In the genomic region with DNA sequence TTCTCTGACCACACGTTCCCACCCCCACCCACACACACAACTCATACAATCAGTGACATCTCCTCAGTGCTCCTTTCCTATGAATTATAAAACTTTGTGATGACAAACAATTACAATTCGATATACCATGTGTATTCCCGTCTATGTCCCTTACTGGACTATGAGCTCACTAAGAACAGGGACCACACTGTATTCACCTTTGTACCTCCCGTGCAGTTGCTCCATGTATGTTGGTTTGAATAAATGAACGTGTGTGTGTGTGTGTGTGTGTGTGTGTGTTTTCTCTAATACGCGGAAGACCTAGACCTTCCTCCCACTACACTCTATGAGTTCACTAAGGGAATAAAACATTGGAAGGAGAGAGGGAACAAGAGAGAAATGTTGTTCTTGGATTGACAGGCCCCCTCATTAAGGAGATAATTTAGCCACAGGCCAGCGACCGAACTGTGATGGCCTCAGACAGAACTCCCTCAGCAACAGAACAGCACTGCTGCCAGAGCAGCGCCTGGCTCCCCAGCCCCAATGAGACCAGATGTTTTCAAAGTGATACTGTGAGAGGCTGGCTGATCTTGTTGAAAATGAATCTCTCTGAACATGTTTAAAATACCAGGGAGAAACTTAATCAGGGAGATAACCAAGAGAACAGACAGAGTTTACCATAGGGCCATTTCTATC, we compare ENCODE assay signal across 14 cellular contexts. TPM values are rescaled to one million over a fixed set of nuclear protein-coding genes. Genes with fewer than 3 reads are reported as not detected.
DNase-seq lines count a peak whose midpoint lies in the region; ATAC-seq and TF ChIP-seq lines count a peak whose summit lies in the region.
"Had no signal": no experiment of that assay in that cellular context is flagged by ENCODE, and none has a peak within 500 bp of the region (broad histone marks: within the 10 kb centered on the region; RNA-seq: fewer than 3 reads in every experiment).

No MANE protein-coding gene starts in this region.

- no peaks in the 10 kb centered on the region for H4K20me1 ChIP-seq in fibroblast of lung (ENCODE audit: control insufficient read depth, extremely low read depth, insufficient read depth, low read length)

- WGBS in mesodermal cell (ENCODE audit: insufficient coverage in 2 of 2), 2 experiments, result 77 to 80% methylated on average over 5 of the region's 10 CpGs
- WGBS in spleen, 5 donors, result 79 to 92% (median 87%) methylated on average over 10 of the region's 10 CpGs

- H3K9me3 ChIP-seq in right atrium auricular region, result no peaks in the 10 kb centered on the region
- H3K9me3 ChIP-seq in fibroblast of lung (ENCODE audit: control insufficient read depth, insufficient read depth, low read depth, low read length), result no peaks in the 10 kb centered on the region
- H3K9me3 ChIP-seq in mesodermal cell (ENCODE audit: control insufficient read depth, low read length), result peaks cover 8% of the 10 kb centered on the region
- no peaks in the 10 kb centered on the region for H3K9me3 ChIP-seq in spleen
- H3K9me3 ChIP-seq: breast epithelium, HAP-1 had no signal

- H3K9ac ChIP-seq in fibroblast of lung (ENCODE audit: insufficient read depth, low read length), result no peak overlapping the region
- H3K9ac ChIP-seq: neural progenitor cell had no signal

- DNase-seq in Right ventricle myocardium superior, result peak; percentile 70
- no peak for DNase-seq in right atrium auricular region (ENCODE audit: low spot score)
- DNase-seq in fibroblast of lung (ENCODE audit: low read depth in 2 of 2), result peak; percentile 35 to 39
- no peak for DNase-seq in spleen
- no peak for DNase-seq in GM13976 (ENCODE audit: low spot score)
- no peak for DNase-seq in natural killer cell treated with Interleukin-12 subunit alpha and Interleukin-12 subunit beta and Interleukin-15 and Interleukin-18, amount 100 ng/mL, for 72 hours (ENCODE audit: low spot score)
- DNase-seq: COR-L47, NCI-H2081 had no signal

- H3K79me2 ChIP-seq in fibroblast of lung (ENCODE audit: control insufficient read depth, insufficient read depth, low read length), result peaks cover 61% of the 10 kb centered on the region

- H3K27me3 ChIP-seq in right atrium auricular region (no peaks in the 10 kb centered on the region), fibroblast of lung (ENCODE audit: control insufficient read depth, insufficient read depth, low read length) (no peaks in the 10 kb centered on the region), spleen (replicated peaks in 1 of 7) (no peaks in the 10 kb centered on the region)
- H3K27me3 ChIP-seq: breast epithelium, neural progenitor cell had no signal

- intact Hi-C loops in Right ventricle myocardium superior (cut with DNase I) (no loop called here), spleen (cut with DNase I; ENCODE audit: low total_unique reads) (no loop called here)

- no peaks in the 10 kb centered on the region for H3K9me3 Mint-ChIP-seq in natural killer cell treated with Interleukin-12 subunit alpha and Interleukin-12 subunit beta and Interleukin-15 and Interleukin-18, amount 100 ng/mL, for 72 hours

- peaks cover 0 to 50% of the 10 kb centered on the region in 2 donors for H3K4me1 ChIP-seq in right atrium auricular region
- H3K4me1 ChIP-seq in fibroblast of lung (ENCODE audit: control insufficient read depth, extremely low read depth, insufficient read depth, low read length), result peaks cover 25% of the 10 kb centered on the region
- H3K4me1 ChIP-seq in mesodermal cell (ENCODE audit: control insufficient read depth, insufficient read depth, low read length, poor library complexity, severe bottlenecking), result peaks cover 39% of the 10 kb centered on the region
- peaks cover 0 to 30% (median 11%) of the 10 kb centered on the region in 6 donors for H3K4me1 ChIP-seq in spleen
- H3K4me1 ChIP-seq: breast epithelium, HAP-1 had no signal

- H3K27ac ChIP-seq in right atrium auricular region (peak overlapping the region in 1 of 2 donors; percentile 16), fibroblast of lung (ENCODE audit: insufficient read depth, low read length) (no peak overlapping the region), mesodermal cell (ENCODE audit: low read depth, low read length, severe bottlenecking) (peak overlapping the region; percentile 61), spleen (no peak overlapping the region)
- H3K27ac ChIP-seq: neural progenitor cell, skin epidermis had no signal

- H3K27ac Mint-ChIP-seq in natural killer cell treated with Interleukin-12 subunit alpha and Interleukin-12 subunit beta and Interleukin-15 and Interleukin-18, amount 100 ng/mL, for 72 hours, result no peak overlapping the region
- H3K27ac Mint-ChIP-seq: neural progenitor cell had no signal

- H3K36me3 Mint-ChIP-seq in natural killer cell treated with Interleukin-12 subunit alpha and Interleukin-12 subunit beta and Interleukin-15 and Interleukin-18, amount 100 ng/mL, for 72 hours, result peaks cover 5% of the 10 kb centered on the region

- in situ Hi-C loops in GM13976 (cut with MboI; ENCODE audit: low sequenced_read_pairs, unreplicated experiment), result no loop called here

- H3K27me3 Mint-ChIP-seq in natural killer cell treated with Interleukin-12 subunit alpha and Interleukin-12 subunit beta and Interleukin-15 and Interleukin-18, amount 100 ng/mL, for 72 hours, result peaks cover 0 to 5% of the 10 kb centered on the region in 2 donors

- no peak overlapping the region for H2AFZ ChIP-seq in fibroblast of lung (ENCODE audit: low read length)
- H2AFZ ChIP-seq: neural progenitor cell had no signal

- TF ChIP-seq CTCF in right atrium auricular region (IDR thresholded peaks at IDR 0.05) (no peak), fibroblast of lung (conservative IDR thresholded peaks at IDR 0.05 in 1 of 2, IDR thresholded peaks at IDR 0.05 in 1 of 2; ENCODE audit: low read depth in 1 of 2, low read length in 2 of 2) (no peak), spleen (IDR thresholded peaks at IDR 0.05 in 8 of 11, conservative IDR thresholded peaks at IDR 0.05 in 3 of 11) (no peak), GM13976 (IDR thresholded peaks at IDR 0.05; ENCODE audit: borderline replicate concordance, control extremely low read depth, extremely low read depth, insufficient read depth, missing control alignments) (no peak)

- H3K4me2 ChIP-seq in fibroblast of lung (ENCODE audit: extremely low read depth, insufficient read depth, low read length), result peak overlapping the region; percentile 9
- H3K4me2 ChIP-seq: neural progenitor cell had no signal

- H3K4me1 Mint-ChIP-seq in natural killer cell treated with Interleukin-12 subunit alpha and Interleukin-12 subunit beta and Interleukin-15 and Interleukin-18, amount 100 ng/mL, for 72 hours (ENCODE audit: low read depth in 2 of 2), result peaks cover 25 to 28% of the 10 kb centered on the region in 2 donors

- ATAC-seq in Right ventricle myocardium superior (ENCODE audit: poor library complexity) (peak; percentile 76), HG02973 (IDR thresholded peaks at IDR 0.05; ENCODE audit: unreplicated experiment) (no peak)
- ATAC-seq in natural killer cell treated with Interleukin-12 subunit alpha and Interleukin-12 subunit beta and Interleukin-15 and Interleukin-18, amount 100 ng/mL, for 72 hours, result no peak

- H3K4me3 ChIP-seq in right atrium auricular region, result no peak overlapping the region
- no peak overlapping the region for H3K4me3 ChIP-seq in fibroblast of lung (replicated peaks in 1 of 4; ENCODE audit: control extremely low read depth in 1 of 4, insufficient read depth in 1 of 4, low read depth in 3 of 4, low read length in 4 of 4)
- no peak overlapping the region for H3K4me3 ChIP-seq in mesodermal cell (ENCODE audit: extremely low read depth, insufficient read depth, low read length, poor library complexity, severe bottlenecking)
- H3K4me3 ChIP-seq in spleen, result no peak overlapping the region
- H3K4me3 ChIP-seq: breast epithelium, HAP-1, neural progenitor cell, skin epidermis had no signal

- H3K36me3 ChIP-seq in right atrium auricular region (no peaks in the 10 kb centered on the region), fibroblast of lung (ENCODE audit: control insufficient read depth, insufficient read depth, low read length) (peaks cover 1% of the 10 kb centered on the region), mesodermal cell (ENCODE audit: control insufficient read depth, insufficient read depth, low read length) (peaks cover 68% of the 10 kb centered on the region), spleen (no peaks in the 10 kb centered on the region)
- H3K36me3 ChIP-seq: breast epithelium, HAP-1, neural progenitor cell had no signal

- no peak overlapping the region for H3K4me3 Mint-ChIP-seq in natural killer cell treated with Interleukin-12 subunit alpha and Interleukin-12 subunit beta and Interleukin-15 and Interleukin-18, amount 100 ng/mL, for 72 hours
- H3K4me3 Mint-ChIP-seq: neural progenitor cell had no signal

- TF ChIP-seq POLR2A in spleen (IDR thresholded peaks at IDR 0.05), result no peak

RNA-seq across cellular contexts. Expression of gene BCAR3, which starts 21.7 kb away (rescaled TPM):
- total RNA-seq in Right ventricle myocardium superior, result 18.5 TPM
- total RNA-seq in right atrium auricular region, result 10 to 100 TPM; 12.7 to 19.3 TPM
- total RNA-seq in fibroblast of lung, result 34.4 and 35.2 TPM in 2 replicates
- 12.6 and 19.9 TPM in 2 replicates for polyA plus RNA-seq in fibroblast of lung
- polyA plus RNA-seq in fibroblast of lung (2012), result 14.0 and 23.6 TPM in 2 replicates
- polyA minus RNA-seq in fibroblast of lung (ENCODE audit: low replicate concordance), result 18.0 and 28.1 TPM in 2 replicates
- polyA plus RNA-seq in mesodermal cell (2013, experiment 1 of 2), result 38.3 TPM
- polyA plus RNA-seq in mesodermal cell (2013, experiment 2 of 2), result 40.0 TPM
- 10 to 100 TPM; 11.0 to 18.0 (median 12.3) TPM for total RNA-seq in spleen
- polyA plus RNA-seq in spleen, result 1 to 10 TPM; 3.5 to 6.8 (median 4.5) TPM
- total RNA-seq in natural killer cell treated with Interleukin-12 subunit alpha and Interleukin-12 subunit beta and Interleukin-15 and Interleukin-18, amount 100 ng/mL, for 72 hours, result 10 to 100 TPM; 10.8 to 30.8 TPM

Comparison
In these comparisons a context has a peak if more than half of its experiments do, and no peak if none do; other contexts are left out.
1. DNase-seq: peak in Right ventricle myocardium superior (single experiment) and fibroblast of lung (2 of 2); none in right atrium auricular region (single experiment), spleen (single experiment), GM13976 (single experiment) and natural killer cell treated with Interleukin-12 subunit alpha and Interleukin-12 subunit beta and Interleukin-15 and Interleukin-18, amount 100 ng/mL, for 72 hours (single experiment).